Comparison of ENCODE assay signal across 21 cellular contexts in the genomic region with DNA sequence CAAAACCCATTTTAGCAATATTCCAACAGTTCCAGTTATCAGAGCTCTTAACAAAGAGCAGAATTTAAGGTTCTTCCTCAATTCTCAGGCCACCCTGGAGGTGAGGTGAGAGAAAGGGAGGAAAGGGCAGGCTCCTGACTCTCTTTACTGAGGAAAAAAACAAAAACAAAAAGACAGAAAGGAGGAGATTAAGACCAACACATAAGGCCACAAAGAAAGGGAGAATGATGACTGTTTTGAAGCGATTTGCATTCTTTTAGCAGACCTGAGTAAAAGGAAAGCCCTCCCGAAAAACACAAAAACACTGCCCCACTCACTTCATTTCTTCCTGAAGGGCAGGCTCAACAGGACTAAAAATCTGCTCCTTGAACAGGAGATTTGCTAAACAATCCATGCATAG.
A peak's percentile ranks its signal among the peaks of the same experiment; 100 is the strongest.
DNase-seq lines count a peak whose midpoint lies in the region; FAIRE-seq and TF ChIP-seq lines count a peak whose summit lies in the region.
"Had no signal": no experiment of that assay in that cellular context is flagged by ENCODE, and none has a peak within 500 bp of the region (broad histone marks: within the 10 kb centered on the region; RNA-seq: fewer than 3 reads in every experiment).

No MANE protein-coding gene starts in this region.

- peak overlapping the region; percentile 89 for H3K27ac Mint-ChIP-seq in nephron progenitor cell
- H3K27ac Mint-ChIP-seq: B cell, HFFc6 had no signal

- no peak for FAIRE-seq in GM12891 (lab: Jason Lieb, UNC)
- FAIRE-seq: GM12892, GM18507 had no signal

- DNase-seq in H7 (peak; percentile 47), NT2/D1 (ENCODE audit: low read depth, low spot score) (peak; percentile 58), nephron progenitor cell (no peak), GM12891 (ENCODE audit: insufficient read length, low spot score) (no peak), ascending aorta (ENCODE audit: low spot score in 2 of 2) (no peak), cortex of kidney (lab: John Stamatoyannopoulos, UW) (no peak), SIG-M5 treated with dmso at 0.1 percent for 504 hours (lab: John Stamatoyannopoulos, UW; ENCODE audit: unreplicated experiment) (no peak)
- DNase-seq: DMS153, HFFc6, Kasumi-1, MM.1S, NCI-H1092, NCI-H1436 treated with DMSO at 0.1 percent for 48 hours, NCI-H2029, NCI-H345, NCI-H526 had no signal

- H3K4me3 ChIP-seq in H7 (ENCODE audit: insufficient read depth, low read depth, low read length) (no peak overlapping the region), NT2/D1 (ENCODE audit: insufficient read length, low read depth) (no peak overlapping the region), iPS-18a (ENCODE audit: low read length) (no peak overlapping the region), ascending aorta (no peak overlapping the region)
- H3K4me3 ChIP-seq: SJSA1 had no signal

- H3K27ac ChIP-seq in iPS-18a (ENCODE audit: low read length) (peak overlapping the region; percentile 90), ascending aorta (no peak overlapping the region)
- H3K27ac ChIP-seq: SJSA1 had no signal

- TF ChIP-seq POLR2A in GM12891 (IDR thresholded peaks at IDR 0.05; ENCODE audit: low read depth, low read length) = no peak

- peak overlapping the region; percentile 71 for H3K9ac ChIP-seq in NT2/D1 (ENCODE audit: insufficient read length, low read depth)
- H3K9ac ChIP-seq in iPS-18a (ENCODE audit: low read length) = peak overlapping the region; percentile 24

- intact Hi-C loops in ascending aorta (cut with DNase I) = no loop called here

- H3K9me3 Mint-ChIP-seq in nephron progenitor cell = peaks cover 23% of the 10 kb centered on the region

- no peak overlapping the region for H3K4me3 Mint-ChIP-seq in nephron progenitor cell
- H3K4me3 Mint-ChIP-seq: B cell, HFFc6 had no signal

- TF ChIP-seq CTCF in nephron progenitor cell (IDR thresholded peaks at IDR 0.05) (no peak), ascending aorta (IDR thresholded peaks at IDR 0.05) (no peak)

- H3K9me3 ChIP-seq in NT2/D1 (ENCODE audit: insufficient read depth, low read length) (peaks cover 18% of the 10 kb centered on the region), iPS-18a (ENCODE audit: control insufficient read depth, low read depth, low read length) (peaks cover 9% of the 10 kb centered on the region), ascending aorta (peaks cover 4 to 5% of the 10 kb centered on the region in 2 donors)
- H3K9me3 ChIP-seq: SJSA1 had no signal

- no peaks in the 10 kb centered on the region for H3K4me1 ChIP-seq in NT2/D1 (ENCODE audit: insufficient read depth, insufficient read length)
- peaks cover 32% of the 10 kb centered on the region for H3K4me1 ChIP-seq in iPS-18a (ENCODE audit: control insufficient read depth, low read depth, low read length)
- no peaks in the 10 kb centered on the region for H3K4me1 ChIP-seq in ascending aorta

- peaks cover 26% of the 10 kb centered on the region for H3K4me1 Mint-ChIP-seq in nephron progenitor cell
- H3K4me1 Mint-ChIP-seq: B cell had no signal

- H3K27me3 ChIP-seq in H7 (ENCODE audit: control insufficient read depth, insufficient read depth, low read length) (no peaks in the 10 kb centered on the region), NT2/D1 (ENCODE audit: insufficient read depth, insufficient read length) (no peaks in the 10 kb centered on the region), iPS-18a (ENCODE audit: control insufficient read depth, insufficient read depth, low read length) (no peaks in the 10 kb centered on the region), ascending aorta (no peaks in the 10 kb centered on the region)
- H3K27me3 ChIP-seq: SJSA1 had no signal

- H3K36me3 ChIP-seq in H7 (replicated peaks; ENCODE audit: control insufficient read depth, insufficient read depth, low read length) = no peaks in the 10 kb centered on the region
- H3K36me3 ChIP-seq in NT2/D1 (ENCODE audit: insufficient read depth, insufficient read length, low read length) = no peaks in the 10 kb centered on the region
- H3K36me3 ChIP-seq in iPS-18a (ENCODE audit: control insufficient read depth, low read depth, low read length) = no peaks in the 10 kb centered on the region
- no peaks in the 10 kb centered on the region for H3K36me3 ChIP-seq in ascending aorta
- H3K36me3 ChIP-seq: SJSA1 had no signal

- H3K36me3 Mint-ChIP-seq in nephron progenitor cell (ENCODE audit: low read depth) = peaks cover 25% of the 10 kb centered on the region

- peaks cover 5% of the 10 kb centered on the region for H3K27me3 Mint-ChIP-seq in nephron progenitor cell (ENCODE audit: low read depth, poor library complexity)
- H3K27me3 Mint-ChIP-seq: B cell had no signal

TF ChIP-seq in GM12891, 5 proteins besides CTCF, POLR2A, EP300 and RAD21:
- TF ChIP-seq PAX5 (IDR thresholded peaks at IDR 0.05; ENCODE audit: insufficient read depth, low read length, severe bottlenecking) (no peak), TAF1 (IDR thresholded peaks at IDR 0.05; ENCODE audit: low read depth, low read length) (no peak), SPI1 (IDR thresholded peaks at IDR 0.05; ENCODE audit: low read depth, low read length) (no peak), POLR2AphosphoS5 (IDR thresholded peaks at IDR 0.05; ENCODE audit: low read depth, low read length) (no peak), POU2F2 (IDR thresholded peaks at IDR 0.05; ENCODE audit: low read depth, low read length) (no peak)

Comparison
In these comparisons a context has a peak if more than half of its experiments do, and no peak if none do; other contexts are left out.
1. DNase-seq: peak in H7 (single experiment) and NT2/D1 (single experiment); none in nephron progenitor cell (single experiment), GM12891 (single experiment), ascending aorta (0 of 2), cortex of kidney (single experiment) and SIG-M5 treated with dmso at 0.1 percent for 504 hours (single experiment).